12 cellular contexts compared by ENCODE assay signal in genomic region chr16:73735018-73735417, GRCh38.
A peak's percentile ranks its signal among the peaks of the same experiment; 100 is the strongest.
DNase-seq lines count a peak whose midpoint lies in the region; ATAC-seq and TF ChIP-seq lines count a peak whose summit lies in the region.
"Had no signal": no experiment of that assay in that cellular context is flagged by ENCODE, and none has a peak within 500 bp of the region (broad histone marks: within the 10 kb centered on the region; RNA-seq: fewer than 3 reads in every experiment).

No MANE protein-coding gene starts in this region.

- DNase-seq in EL (peak; percentile 56), RKO (ENCODE audit: low spot score) (peak; percentile 82), foreskin keratinocyte (peak; percentile 89 to 97), D341Med (ENCODE audit: low spot score) (no peak), HuH-7 (ENCODE audit: low spot score) (no peak), left ventricle myocardium inferior (no peak)
- DNase-seq: DMS153; NCI-H2227 treated with DMSO at 0.1 percent for 48 hours; small intestine; stimulated activated naive CD4-positive, alpha-beta T cell treated with Interleukin-2 at 50 U/mL for 16 hours had no signal

- intact Hi-C loops in left ventricle myocardium inferior (cut with micrococcal nuclease): no loop called here

- no peaks in the 10 kb centered on the region for H3K4me1 ChIP-seq in HEK293 (ENCODE audit: control insufficient read depth, insufficient read depth, low read length)
- H3K4me1 ChIP-seq in foreskin keratinocyte: peaks cover 19% of the 10 kb centered on the region
- no peaks in the 10 kb centered on the region for H3K4me1 ChIP-seq in left ventricle myocardium inferior

- H3K4me3 ChIP-seq in HEK293 (ENCODE audit: low read depth, low read length) (no peak overlapping the region), left ventricle myocardium inferior (no peak overlapping the region)

- H3K9me3 ChIP-seq in HEK293 (ENCODE audit: control insufficient read depth, insufficient read depth, low read depth, low read length) (no peaks in the 10 kb centered on the region), left ventricle myocardium inferior (replicated peaks) (peaks cover 20% of the 10 kb centered on the region)

- ATAC-seq in foreskin keratinocyte (peak; percentile 93), HG03196 (IDR thresholded peaks at IDR 0.05; ENCODE audit: unreplicated experiment) (no peak)

- H3K27ac ChIP-seq in HEK293 (ENCODE audit: extremely low read depth, low read depth, low read length) (no peak overlapping the region), foreskin keratinocyte (peak overlapping the region; percentile 90), left ventricle myocardium inferior (replicated peaks) (no peak overlapping the region)

- POLR2A ChIA-PET in HEK293 (lab: Yijun Ruan, JAX): no interaction called here

- no peaks in the 10 kb centered on the region for H3K36me3 ChIP-seq in HEK293 (ENCODE audit: control insufficient read depth in 2 of 2, insufficient read depth in 1 of 2, low read length in 2 of 2)
- no peaks in the 10 kb centered on the region for H3K36me3 ChIP-seq in left ventricle myocardium inferior

- H3K27me3 ChIP-seq in foreskin keratinocyte: no peaks in the 10 kb centered on the region
- H3K27me3 ChIP-seq in left ventricle myocardium inferior (ENCODE audit: low read depth): no peaks in the 10 kb centered on the region

- TF ChIP-seq CTCF in HEK293 (tag by site-specific recombination; IDR thresholded peaks at IDR 0.05) (no peak), foreskin keratinocyte (conservative IDR thresholded peaks at IDR 0.05) (no peak), left ventricle myocardium inferior (IDR thresholded peaks at IDR 0.05; ENCODE audit: borderline replicate concordance) (no peak)

- CTCF ChIA-PET in HEK293 (lab: Yijun Ruan, JAX): no interaction called here

TF ChIP-seq in HEK293, 187 proteins besides CTCF, POLR2A, EP300 and RAD21:
- TF ChIP-seq ZNF366 (tag by site-specific recombination; conservative IDR thresholded peaks at IDR 0.05) (peak; percentile 31; the same call in 1 of the 2 replicates), ZBTB49 (tag by site-specific recombination; IDR thresholded peaks at IDR 0.05; ENCODE audit: low read depth) (no peak), ZSCAN5A (tag by site-specific recombination; IDR thresholded peaks at IDR 0.05) (no peak)

Comparison
In these comparisons a context has a peak if more than half of its experiments do, and no peak if none do; other contexts are left out.
1. DNase-seq: peak in EL (single experiment), RKO (single experiment) and foreskin keratinocyte (2 of 2); none in D341Med (single experiment), HuH-7 (single experiment) and left ventricle myocardium inferior (single experiment).